Comparison of ENCODE assay signal across 38 cellular contexts in the genomic region with DNA sequence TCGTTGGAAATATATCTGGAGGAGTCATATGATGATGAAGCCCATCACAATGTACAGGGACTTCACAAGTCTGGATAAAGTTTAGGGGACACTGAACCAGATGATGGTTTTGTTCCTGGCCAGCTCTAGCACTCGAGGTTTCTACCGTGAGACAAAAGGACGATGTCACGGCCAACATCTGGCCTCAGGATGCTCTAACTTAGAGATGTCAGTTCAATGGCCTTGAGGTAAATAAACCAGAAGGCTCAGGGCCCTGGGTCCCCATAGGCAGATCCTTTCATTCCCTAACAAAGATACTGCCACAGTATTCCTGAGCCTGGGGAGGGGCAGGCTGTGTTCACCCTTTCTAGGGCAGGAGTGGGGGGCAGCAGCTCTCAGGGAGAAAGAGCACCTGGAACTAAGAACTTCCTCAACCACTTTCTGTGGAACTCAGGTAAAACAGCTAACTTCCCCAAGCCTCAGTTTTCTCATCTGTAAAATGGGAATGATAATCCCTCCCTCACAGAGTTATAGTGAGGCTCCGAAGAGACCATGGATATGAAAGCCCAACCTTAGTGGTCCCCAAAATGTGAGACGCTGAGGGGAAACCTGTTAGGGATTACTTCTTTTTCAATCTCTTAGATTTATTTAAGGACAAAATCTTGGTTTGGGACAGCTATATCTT. TPM values are rescaled to one million over a fixed set of nuclear protein-coding genes. Genes with fewer than 3 reads are reported as not detected.
"Had no signal": no experiment of that assay in that cellular context is flagged by ENCODE, and none has a peak within 500 bp of the region (broad histone marks: within the 10 kb centered on the region; RNA-seq: fewer than 3 reads in every experiment).

No MANE protein-coding gene starts in this region.

- H3K36me3 ChIP-seq: adrenal gland, colonic mucosa, esophagus squamous epithelium, gastroesophageal sphincter had no signal

- FAIRE-seq: endometrium, endothelial cell of umbilical vein had no signal

- DNase-seq: activated CD4-positive, alpha-beta memory T cell treated with anti-CD3 and anti-CD28 coated beads for 36 hours; activated CD4-positive, alpha-beta T cell treated with anti-CD3 and anti-CD28 coated beads for 36 hours; activated CD4-positive, alpha-beta T cell treated with anti-CD3 and anti-CD28 coated beads, Interleukin-2, amount 10 ng/mL, durations not matched to agents 24 days and 14 days; activated CD4-positive, CD25-positive, alpha-beta regulatory T cell; activated CD4-positive, CD25-positive, alpha-beta regulatory T cell treated with anti-CD3 and anti-CD28 coated beads, Interleukin-2, amount 50 U/mL, for 72 hours; activated CD8-positive, alpha-beta memory T cell treated with anti-CD3 and anti-CD28 coated beads, Interleukin-2, amount 10 ng/mL, durations not matched to agents 7 days and 5 days; activated CD8-positive, alpha-beta memory T cell treated with anti-CD3 and anti-CD28 coated beads, Interleukin-2, amount 50 U/mL, for 4 hours; activated CD8-positive, alpha-beta T cell treated with anti-CD3 and anti-CD28 coated beads, Interleukin-2, amount 10 ng/mL, durations not matched to agents 7 days and 5 days; activated effector memory CD4-positive, alpha-beta T cell treated with anti-CD3 and anti-CD28 coated beads, Interleukin-2, amount 50 U/mL, for 16 hours; activated naive CD4-positive, alpha-beta T cell treated with anti-CD3 and anti-CD28 coated beads for 36 hours; activated naive CD8-positive, alpha-beta T cell treated with anti-CD3 and anti-CD28 coated beads for 36 hours; activated naive CD8-positive, alpha-beta T cell treated with anti-CD3 and anti-CD28 coated beads, Interleukin-2, amount 50 U/mL, for 24 hours; activated T-cell treated with anti-CD3 and anti-CD28 coated beads, Interleukin-2, amount 50 U/mL, for 1 hour; activated T-cell treated with anti-CD3 and anti-CD28 coated beads, Interleukin-2, amount 50 U/mL, for 48 hours; adrenal gland; amygdala; aorta; body of pancreas; caudate nucleus; colonic mucosa; effector CD8-positive, alpha-beta T cell; esophagus squamous epithelium; foreskin melanocyte; T-helper 1 cell; T-helper 17 cell; T1000 had no signal

- H3K9me3 ChIP-seq: adrenal gland, body of pancreas, colonic mucosa, esophagus squamous epithelium, gastroesophageal sphincter had no signal

- ATAC-seq: activated CD4-positive, alpha-beta T cell treated with anti-CD3 and anti-CD28 coated beads for 36 hours; activated CD8-positive, alpha-beta memory T cell treated with anti-CD3 and anti-CD28 coated beads, Interleukin-2, amount 10 ng/mL, durations not matched to agents 7 days and 5 days; activated CD8-positive, alpha-beta T cell treated with anti-CD3 and anti-CD28 coated beads, Interleukin-2, amount 10 ng/mL, durations not matched to agents 7 days and 5 days; activated naive CD8-positive, alpha-beta T cell treated with anti-CD3 and anti-CD28 coated beads, Interleukin-2, amount 50 U/mL, for 24 hours; body of pancreas; gastroesophageal sphincter; T-helper 17 cell had no signal

- H3K27ac ChIP-seq: adrenal gland, body of pancreas, colonic mucosa, epithelial cell of prostate, esophagus squamous epithelium, gastroesophageal sphincter had no signal

- H3K27me3 ChIP-seq: adrenal gland, body of pancreas, colonic mucosa had no signal

- H3K4me3 ChIP-seq: adrenal gland, body of pancreas, colonic mucosa, esophagus squamous epithelium, gastroesophageal sphincter had no signal

- H3K4me1 ChIP-seq: adrenal gland, body of pancreas, colonic mucosa, esophagus squamous epithelium, gastroesophageal sphincter had no signal

RNA-seq across cellular contexts. Expression of gene MS4A10, which starts 18.3 kb away (rescaled TPM):
- total RNA-seq: activated CD4-positive, alpha-beta memory T cell treated with anti-CD3 and anti-CD28 coated beads for 36 hours; activated CD4-positive, alpha-beta T cell treated with anti-CD3 and anti-CD28 coated beads for 36 hours; activated CD4-positive, alpha-beta T cell treated with anti-CD3 and anti-CD28 coated beads, Interleukin-2, amount 10 ng/mL, durations not matched to agents 24 days and 14 days; activated CD8-positive, alpha-beta memory T cell treated with anti-CD3 and anti-CD28 coated beads for 36 hours; activated CD8-positive, alpha-beta memory T cell treated with anti-CD3 and anti-CD28 coated beads, Interleukin-2, amount 10 ng/mL, durations not matched to agents 7 days and 5 days; activated CD8-positive, alpha-beta T cell treated with anti-CD3 and anti-CD28 coated beads, Interleukin-2, amount 10 ng/mL, durations not matched to agents 7 days and 5 days; activated naive CD4-positive, alpha-beta T cell treated with anti-CD3 and anti-CD28 coated beads for 36 hours; activated naive CD8-positive, alpha-beta T cell treated with anti-CD3 and anti-CD28 coated beads for 36 hours; activated T-helper 1 cell treated with anti-CD3 and anti-CD28 coated beads, Interleukin-12 subunit alpha, Interleukin-12 subunit beta, Interleukin-2, Interleukin-4 antibody, amounts not matched to agents 30 ng/mL and 10 ng/mL and 1 ng/mL, durations not matched to agents 14 hours and 24 hours and 36 hours; activated T-helper 2 cell treated with anti-CD3 and anti-CD28 coated beads, Interferon-gamma antibody, Interleukin-2, Interleukin-4, amounts not matched to agents 10 μg/mL and 5 μg/mL and 100 μg/mL, durations not matched to agents 14 hours and 24 hours and 36 hours; adrenal gland; aorta; body of pancreas; dermis microvascular lymphatic vessel endothelial cell; endothelial cell of umbilical vein; esophagus squamous epithelium; fibroblast of lung; fibroblast of villous mesenchyme; gastroesophageal sphincter; glomerular endothelial cell; T-helper 17 cell had no signal
- polyA plus RNA-seq: adrenal gland, endothelial cell of umbilical vein, esophagus, fibroblast of lung had no signal

RNA-seq across cellular contexts. Expression of gene MS4A15, which starts 46.7 kb away (rescaled TPM):
- total RNA-seq: activated CD4-positive, alpha-beta memory T cell treated with anti-CD3 and anti-CD28 coated beads for 36 hours; activated CD4-positive, alpha-beta T cell treated with anti-CD3 and anti-CD28 coated beads for 36 hours; activated CD4-positive, alpha-beta T cell treated with anti-CD3 and anti-CD28 coated beads, Interleukin-2, amount 10 ng/mL, durations not matched to agents 24 days and 14 days; activated CD8-positive, alpha-beta memory T cell treated with anti-CD3 and anti-CD28 coated beads for 36 hours; activated CD8-positive, alpha-beta memory T cell treated with anti-CD3 and anti-CD28 coated beads, Interleukin-2, amount 10 ng/mL, durations not matched to agents 7 days and 5 days; activated CD8-positive, alpha-beta T cell treated with anti-CD3 and anti-CD28 coated beads, Interleukin-2, amount 10 ng/mL, durations not matched to agents 7 days and 5 days; activated naive CD4-positive, alpha-beta T cell treated with anti-CD3 and anti-CD28 coated beads for 36 hours; activated naive CD8-positive, alpha-beta T cell treated with anti-CD3 and anti-CD28 coated beads for 36 hours; activated T-helper 1 cell treated with anti-CD3 and anti-CD28 coated beads, Interleukin-12 subunit alpha, Interleukin-12 subunit beta, Interleukin-2, Interleukin-4 antibody, amounts not matched to agents 30 ng/mL and 10 ng/mL and 1 ng/mL, durations not matched to agents 14 hours and 24 hours and 36 hours; activated T-helper 2 cell treated with anti-CD3 and anti-CD28 coated beads, Interferon-gamma antibody, Interleukin-2, Interleukin-4, amounts not matched to agents 10 μg/mL and 5 μg/mL and 100 μg/mL, durations not matched to agents 14 hours and 24 hours and 36 hours; aorta; body of pancreas; endothelial cell of umbilical vein; esophagus squamous epithelium; fibroblast of lung; fibroblast of villous mesenchyme; gastroesophageal sphincter; glomerular endothelial cell; T-helper 17 cell had no signal
- polyA plus RNA-seq: endothelial cell of umbilical vein, esophagus, fibroblast of lung had no signal

RNA-seq across cellular contexts. Expression of gene PTGDR2, which starts 52.3 kb away (rescaled TPM):
- total RNA-seq: dermis microvascular lymphatic vessel endothelial cell, fibroblast of villous mesenchyme, glomerular endothelial cell had no signal
- polyA plus RNA-seq: endothelial cell of umbilical vein had no signal
